Comparison of ENCODE assay signal across 13 cellular contexts in genomic region chr16:87993901-87994300, GRCh38.
DNase-seq lines count a peak whose midpoint lies in the region; ATAC-seq lines count a peak whose summit lies in the region.
"Had no signal": no experiment of that assay in that cellular context is flagged by ENCODE, and none has a peak within 500 bp of the region (broad histone marks: within the 10 kb centered on the region; RNA-seq: fewer than 3 reads in every experiment).

No MANE protein-coding gene starts in this region.

- peaks cover 19% of the 10 kb centered on the region for H3K4me1 Mint-ChIP-seq in stimulated activated effector memory CD8-positive, alpha-beta T cell treated with anti-CD3 and anti-CD28 coated beads, Interleukin-12 subunit alpha, Interleukin-12 subunit beta, amount 100 ng/mL, for 72 hours

- ATAC-seq in stimulated activated effector memory CD8-positive, alpha-beta T cell treated with anti-CD3 and anti-CD28 coated beads, Interleukin-12 subunit alpha, Interleukin-12 subunit beta, amount 100 ng/mL, for 72 hours, result no peak
- ATAC-seq: GM23338 had no signal

- peak overlapping the region; percentile 63 for H3K27ac Mint-ChIP-seq in stimulated activated effector memory CD8-positive, alpha-beta T cell treated with anti-CD3 and anti-CD28 coated beads, Interleukin-12 subunit alpha, Interleukin-12 subunit beta, amount 100 ng/mL, for 72 hours
- H3K27ac Mint-ChIP-seq: CD4-positive, CD25-positive, alpha-beta regulatory T cell; GM23338 had no signal

- H3K36me3 Mint-ChIP-seq in stimulated activated effector memory CD8-positive, alpha-beta T cell treated with anti-CD3 and anti-CD28 coated beads, Interleukin-12 subunit alpha, Interleukin-12 subunit beta, amount 100 ng/mL, for 72 hours, result peaks cover 46% of the 10 kb centered on the region

- DNase-seq in activated CD8-positive, alpha-beta memory T cell treated with anti-CD3 and anti-CD28 coated beads, Interleukin-2, amount 50 U/mL, for 48 hours, result peak; percentile 34
- no peak for DNase-seq in activated CD8-positive, alpha-beta memory T cell treated with anti-CD3 and anti-CD28 coated beads for 24 hours
- DNase-seq in islet precursor cell, result peak; percentile 35
- DNase-seq in stimulated activated effector memory CD8-positive, alpha-beta T cell treated with anti-CD3 and anti-CD28 coated beads, Interleukin-12 subunit alpha, Interleukin-12 subunit beta, amount 100 ng/mL, for 72 hours (ENCODE audit: low spot score in 2 of 2), result no peak
- DNase-seq in GOT3 (lab: John Stamatoyannopoulos, UW), result no peak
- DNase-seq in NCI-H2081 (lab: John Stamatoyannopoulos, UW), result no peak
- DNase-seq in NCI-H82 treated with DMSO at 0.1 percent for 48 hours (lab: John Stamatoyannopoulos, UW; ENCODE audit: unreplicated experiment), result no peak
- DNase-seq: ACHN; CD4-positive, CD25-positive, alpha-beta regulatory T cell; DMS53; H9; IMR-90 had no signal

- no peak overlapping the region for H3K4me3 Mint-ChIP-seq in stimulated activated effector memory CD8-positive, alpha-beta T cell treated with anti-CD3 and anti-CD28 coated beads, Interleukin-12 subunit alpha, Interleukin-12 subunit beta, amount 100 ng/mL, for 72 hours
- H3K4me3 Mint-ChIP-seq: CD4-positive, CD25-positive, alpha-beta regulatory T cell; GM23338; H9 had no signal

- no peaks in the 10 kb centered on the region for H3K9me3 Mint-ChIP-seq in stimulated activated effector memory CD8-positive, alpha-beta T cell treated with anti-CD3 and anti-CD28 coated beads, Interleukin-12 subunit alpha, Interleukin-12 subunit beta, amount 100 ng/mL, for 72 hours
- H3K9me3 Mint-ChIP-seq: CD4-positive, CD25-positive, alpha-beta regulatory T cell; GM23338; H9 had no signal

Comparison
In these comparisons a context has a peak if more than half of its experiments do, and no peak if none do; other contexts are left out.
1. DNase-seq: peak in activated CD8-positive, alpha-beta memory T cell treated with anti-CD3 and anti-CD28 coated beads, Interleukin-2, amount 50 U/mL, for 48 hours (single experiment) and islet precursor cell (single experiment); none in activated CD8-positive, alpha-beta memory T cell treated with anti-CD3 and anti-CD28 coated beads for 24 hours (single experiment), stimulated activated effector memory CD8-positive, alpha-beta T cell treated with anti-CD3 and anti-CD28 coated beads, Interleukin-12 subunit alpha, Interleukin-12 subunit beta, amount 100 ng/mL, for 72 hours (0 of 2), GOT3 (single experiment), NCI-H2081 (0 of 2) and NCI-H82 treated with DMSO at 0.1 percent for 48 hours (single experiment).